Comparison of ENCODE assay signal across 11 cellular contexts in the genomic region with DNA sequence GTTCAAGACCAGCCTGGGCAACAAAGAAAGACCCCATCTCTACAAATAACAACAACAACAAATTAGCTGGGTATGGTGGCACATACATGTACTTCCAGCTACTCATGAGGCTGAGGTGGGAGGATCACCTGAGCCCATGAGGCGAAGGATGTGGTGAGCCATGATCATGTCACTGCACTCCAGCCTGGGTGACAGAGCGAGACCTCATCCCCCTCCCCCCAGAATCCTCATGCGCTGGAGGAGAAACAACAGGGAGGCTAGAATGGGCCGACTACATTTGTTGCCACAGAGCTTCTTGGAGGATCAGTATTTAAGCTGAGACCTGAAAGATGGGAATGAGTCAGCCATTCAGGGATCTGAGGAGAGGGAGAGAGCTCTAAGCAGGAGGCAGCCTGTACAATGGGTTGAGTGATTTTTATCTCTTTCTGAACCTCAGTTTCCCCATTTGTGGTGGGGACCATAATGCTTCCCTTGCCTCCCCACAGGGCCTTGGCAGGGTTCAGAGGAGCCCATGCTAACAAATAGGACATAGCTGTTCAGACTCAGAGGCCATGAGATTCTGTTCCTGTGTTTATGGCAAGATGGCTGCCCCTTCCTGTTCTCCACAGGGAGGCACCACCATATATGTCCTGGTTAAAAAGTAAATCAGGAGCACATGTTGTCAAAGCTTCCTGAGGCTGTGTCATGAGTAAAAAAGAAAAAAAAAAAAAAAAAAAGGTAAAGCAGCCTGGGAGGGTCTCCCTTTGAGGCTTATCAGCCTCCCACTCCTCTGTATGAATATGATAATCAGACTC.
DNase-seq lines count a peak whose midpoint lies in the region; ATAC-seq, FAIRE-seq and TF ChIP-seq lines count a peak whose summit lies in the region.
"Had no signal": no experiment of that assay in that cellular context is flagged by ENCODE, and none has a peak within 500 bp of the region (broad histone marks: within the 10 kb centered on the region; RNA-seq: fewer than 3 reads in every experiment).

No MANE protein-coding gene starts in this region.

- H3K27ac ChIP-seq in adrenal gland (peak overlapping the region; percentile 26 to 88 (median 72)), pancreas (peak overlapping the region; percentile 86 to 93 (median 88))
- H3K27ac ChIP-seq: C4-2B had no signal

- ATAC-seq in pancreas: no peak

- H3K4me1 ChIP-seq in adrenal gland (replicated peaks in 1 of 2): peaks cover 9 to 58% of the 10 kb centered on the region in 2 donors
- peaks cover 43 to 62% (median 60%) of the 10 kb centered on the region in 3 donors for H3K4me1 ChIP-seq in pancreas

- H3K9me3 ChIP-seq in adrenal gland (replicated peaks in 1 of 3) (no peaks in the 10 kb centered on the region), pancreas (no peaks in the 10 kb centered on the region)
- H3K9me3 ChIP-seq: mucosa of descending colon had no signal

- 49 to 88% (median 52%) methylated on average over 4 of the region's 4 CpGs for WGBS in adrenal gland, 4 donors
- 50 to 63% methylated on average over 4 of the region's 4 CpGs for WGBS in pancreas, 2 donors

- no peak for FAIRE-seq in pancreas (lab: Jason Lieb, UNC)

- DNase-seq in AG10803 (ENCODE audit: low read depth): peak; percentile 60
- no peak for DNase-seq in adrenal gland
- peak; percentile 40 for DNase-seq in glomerular visceral epithelial cell (ENCODE audit: extremely low spot score)
- DNase-seq in pancreas: no peak
- no peak for DNase-seq in activated gamma-delta T cell (lab: John Stamatoyannopoulos, UW)
- no peak for DNase-seq in epidermal melanocyte (ENCODE audit: insufficient read length, low spot score)
- DNase-seq in OCI-M2 (lab: John Stamatoyannopoulos, UW; ENCODE audit: unreplicated experiment): no peak
- DNase-seq in NK-92 (lab: John Stamatoyannopoulos, UW; ENCODE audit: unreplicated experiment): no peak
- DNase-seq: activated CD4-positive, alpha-beta T cell treated with anti-CD3 and anti-CD28 coated beads, Interleukin-2, amount 10 ng/mL, durations not matched to agents 24 days and 14 days had no signal

- H3K27me3 ChIP-seq in adrenal gland (no peaks in the 10 kb centered on the region), pancreas (no peaks in the 10 kb centered on the region)

- no peaks in the 10 kb centered on the region for H3K36me3 ChIP-seq in adrenal gland (replicated peaks in 1 of 2)
- H3K36me3 ChIP-seq in pancreas: no peaks in the 10 kb centered on the region

- intact Hi-C loops in adrenal gland (cut with DNase I): loop anchor here in 1 of 2 donors (10.0 kb wide), 1 partner anchor 59 kb away; no protein-coding TSS in a partner anchor
- intact Hi-C loops in pancreas (cut with DNase I): loop anchor here in 1 of 3 donors (10.0 kb wide), 1 partner anchor 69 kb away; no protein-coding TSS in a partner anchor

- H3K4me3 ChIP-seq in AG10803 (ENCODE audit: low read length) (no peak overlapping the region), adrenal gland (no peak overlapping the region), pancreas (no peak overlapping the region)
- H3K4me3 ChIP-seq: mucosa of descending colon had no signal

- TF ChIP-seq CTCF in AG10803 (conservative IDR thresholded peaks at IDR 0.05; ENCODE audit: low read length) (0 out of 2 replicates have a peak, but pooled peaks have one; percentile 18), adrenal gland (IDR thresholded peaks at IDR 0.05) (no peak), pancreas (IDR thresholded peaks at IDR 0.05) (no peak)

- no peak for TF ChIP-seq POLR2A in adrenal gland (IDR thresholded peaks at IDR 0.05)

Comparison
In these comparisons a context has a peak if more than half of its experiments do, and no peak if none do; other contexts are left out.
1. DNase-seq: peak in AG10803 (single experiment) and glomerular visceral epithelial cell (single experiment); none in adrenal gland (0 of 7), pancreas (0 of 6), activated gamma-delta T cell (single experiment), epidermal melanocyte (single experiment), OCI-M2 (single experiment) and NK-92 (single experiment).